8 cellular contexts compared by ENCODE assay signal in the genomic region with DNA sequence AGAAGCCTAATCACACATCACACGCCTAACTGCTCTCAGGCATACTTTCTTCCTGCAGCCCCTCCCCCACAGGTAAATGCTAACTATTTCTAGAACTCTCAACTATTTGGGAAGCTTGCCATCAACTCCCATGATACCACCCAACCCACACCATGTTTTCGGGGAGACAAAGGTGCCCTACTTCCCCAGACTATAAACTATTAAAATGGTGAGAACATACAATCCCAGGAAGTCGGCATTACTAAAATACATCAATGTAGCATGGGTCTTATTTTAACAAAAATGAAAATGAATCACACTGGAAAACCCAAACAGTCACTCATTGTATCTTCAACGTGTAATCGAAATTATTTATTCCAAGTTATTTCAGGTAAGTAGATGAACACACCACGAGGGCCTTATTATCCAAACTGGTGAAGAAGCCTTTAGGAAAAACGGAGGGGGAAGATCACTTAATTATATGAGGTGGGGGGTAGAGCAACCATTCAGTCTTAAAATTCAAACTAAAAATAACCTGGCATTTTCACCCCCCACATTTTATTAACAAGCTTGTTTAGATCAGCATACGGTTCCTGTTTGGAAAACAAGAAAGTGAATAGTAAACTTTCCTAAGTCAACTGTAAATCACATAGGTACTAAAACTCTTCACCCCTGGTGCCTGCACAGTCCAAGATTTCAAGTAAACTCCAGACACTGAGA. TPM values are rescaled to one million over a fixed set of nuclear protein-coding genes. Genes with fewer than 3 reads are reported as not detected.
A peak's percentile ranks its signal among the peaks of the same experiment; 100 is the strongest.
DNase-seq lines count a peak whose midpoint lies in the region; ATAC-seq and TF ChIP-seq lines count a peak whose summit lies in the region.

No MANE protein-coding gene starts in this region.

- H3K27ac Mint-ChIP-seq in activated naive CD4-positive, alpha-beta T cell treated with anti-CD3 and anti-CD28 coated beads for 36 hours = peak overlapping the region; percentile 99

- CTCF ChIA-PET in activated naive CD4-positive, alpha-beta T cell treated with anti-CD3 and anti-CD28 coated beads for 36 hours (lab: Charles Lee) = interaction anchor here (0.7 to 1.7 kb wide), 3 partner anchors 11 to 168 kb away, joined by 4 to 6 read pairs (median 4); no protein-coding TSS in a partner anchor

- ATAC-seq in thoracic aorta (ENCODE audit: insufficient number of reproducible peaks, low FRiP score, low read depth) (no peak), GM19397 (IDR thresholded peaks at IDR 0.05; ENCODE audit: unreplicated experiment) (no peak)

- no peak for DNase-seq in activated naive CD4-positive, alpha-beta T cell treated with anti-CD3 and anti-CD28 coated beads for 36 hours
- DNase-seq in activated naive CD4-positive, alpha-beta T cell treated with anti-CD3 and anti-CD28 coated beads, Interleukin-2, amount 50 U/mL, for 16 hours = no peak
- DNase-seq in NT2/D1 (ENCODE audit: low read depth, low spot score) (no peak), breast epithelium (ENCODE audit: low spot score in 2 of 2) (no peak), lower leg skin (ENCODE audit: low spot score in 2 of 2) (no peak), thoracic aorta (ENCODE audit: low spot score) (no peak), SKM-1 (lab: John Stamatoyannopoulos, UW; ENCODE audit: unreplicated experiment) (no peak)

- intact Hi-C loops in activated naive CD4-positive, alpha-beta T cell treated with anti-CD3 and anti-CD28 coated beads for 36 hours (cut with micrococcal nuclease) = loop anchor here (1.0 to 5.0 kb wide), 6 partner anchors 11 to 402 kb away; no protein-coding TSS in a partner anchor
- intact Hi-C loops in breast epithelium (cut with DNase I; ENCODE audit: low total_unique reads) = loop anchor here (5.0 kb wide), 1 partner anchor 162 kb away; no protein-coding TSS in a partner anchor
- intact Hi-C loops in lower leg skin (cut with DNase I; ENCODE audit: low total_unique reads) = loop anchor here (10.0 kb wide), 1 partner anchor 141 kb away; no protein-coding TSS in a partner anchor

- peaks cover 17% of the 10 kb centered on the region for H3K36me3 Mint-ChIP-seq in activated naive CD4-positive, alpha-beta T cell treated with anti-CD3 and anti-CD28 coated beads for 36 hours (ENCODE audit: low read depth)

- TF ChIP-seq CTCF in breast epithelium (IDR thresholded peaks at IDR 0.05) = no peak
- no peak for TF ChIP-seq CTCF in lower leg skin (IDR thresholded peaks at IDR 0.05)
- TF ChIP-seq CTCF in thoracic aorta (IDR thresholded peaks at IDR 0.05) = no peak

- H3K27me3 ChIP-seq in NT2/D1 (ENCODE audit: insufficient read depth, insufficient read length) (no peaks in the 10 kb centered on the region), breast epithelium (no peaks in the 10 kb centered on the region), thoracic aorta (replicated peaks; ENCODE audit: insufficient read depth) (no peaks in the 10 kb centered on the region)

- H3K9me3 Mint-ChIP-seq in activated naive CD4-positive, alpha-beta T cell treated with anti-CD3 and anti-CD28 coated beads for 36 hours = no peaks in the 10 kb centered on the region

- H3K27ac ChIP-seq in breast epithelium (peak overlapping the region; percentile 99 to 100), thoracic aorta (peak overlapping the region; percentile 97)

- H3K9me3 ChIP-seq in NT2/D1 (ENCODE audit: insufficient read depth, low read length) = no peaks in the 10 kb centered on the region
- no peaks in the 10 kb centered on the region for H3K9me3 ChIP-seq in breast epithelium
- H3K9me3 ChIP-seq in thoracic aorta = no peaks in the 10 kb centered on the region

- H3K36me3 ChIP-seq in NT2/D1 (ENCODE audit: insufficient read depth, insufficient read length, low read length) = peaks cover 9% of the 10 kb centered on the region
- H3K36me3 ChIP-seq in breast epithelium = no peaks in the 10 kb centered on the region
- H3K36me3 ChIP-seq in thoracic aorta = no peaks in the 10 kb centered on the region

- WGBS in lower leg skin, 2 donors = 6% methylated on average over 8 of the region's 8 CpGs

- peak overlapping the region; percentile 96 for H3K4me3 Mint-ChIP-seq in activated naive CD4-positive, alpha-beta T cell treated with anti-CD3 and anti-CD28 coated beads for 36 hours

- H3K4me1 ChIP-seq in NT2/D1 (ENCODE audit: insufficient read depth, insufficient read length) = no peaks in the 10 kb centered on the region
- H3K4me1 ChIP-seq in breast epithelium = no peaks in the 10 kb centered on the region
- peaks cover 17 to 42% of the 10 kb centered on the region in 2 donors for H3K4me1 ChIP-seq in thoracic aorta (ENCODE audit: control insufficient read depth in 1 of 2, low read depth in 2 of 2)

- no peak for TF ChIP-seq POLR2A in breast epithelium (IDR thresholded peaks at IDR 0.05)
- no peak for TF ChIP-seq POLR2A in lower leg skin (IDR thresholded peaks at IDR 0.05)

- H3K4me1 Mint-ChIP-seq in activated naive CD4-positive, alpha-beta T cell treated with anti-CD3 and anti-CD28 coated beads for 36 hours (ENCODE audit: low read depth) = peaks cover 63% of the 10 kb centered on the region

- no peaks in the 10 kb centered on the region for H3K27me3 Mint-ChIP-seq in activated naive CD4-positive, alpha-beta T cell treated with anti-CD3 and anti-CD28 coated beads for 36 hours (ENCODE audit: low read depth)

- peak overlapping the region; percentile 91 for H3K9ac ChIP-seq in NT2/D1 (ENCODE audit: insufficient read length, low read depth)

- H3K4me3 ChIP-seq in NT2/D1 (ENCODE audit: insufficient read length, low read depth) (peak overlapping the region; percentile 78), breast epithelium (peak overlapping the region; percentile 93 to 98 (median 97)), lower leg skin (ENCODE audit: low read depth, poor library complexity, severe bottlenecking) (peak overlapping the region; percentile 85), thoracic aorta (peak overlapping the region; percentile 98)

RNA-seq across cellular contexts. Expression of gene TBL1XR1, which starts 1.9 kb away (rescaled TPM):
- total RNA-seq in activated naive CD4-positive, alpha-beta T cell treated with anti-CD3 and anti-CD28 coated beads for 36 hours = 100 to 1,000 TPM; 149 to 162 TPM
- total RNA-seq in breast epithelium (100 to 1,000 TPM in 2 of 3 donors, 10 to 100 TPM in 1; 92.8 to 147 (median 111) TPM), lower leg skin (10 to 100 TPM; 51.6 to 91.1 (median 66.0) TPM), thoracic aorta (100 to 1,000 TPM in 1 of 2 donors, 10 to 100 TPM in 1; 67.0 to 109 TPM)
